Comparison of ENCODE assay signal across 1 cellular context in genomic region chr5:36369092-36369737, GRCh38.
TF ChIP-seq lines count a peak whose summit lies in the region.

No MANE protein-coding gene starts in this region.

TF ChIP-seq in HEK293, 187 proteins besides CTCF, POLR2A, EP300 and RAD21 (continued from another document):
- TF ChIP-seq PRDM10 (tag by site-specific recombination; IDR thresholded peaks at IDR 0.05) (0 out of 2 replicates have a peak, but pooled peaks have one; percentile 22), TSHZ1 (tag by site-specific recombination; IDR thresholded peaks at IDR 0.05; ENCODE audit: borderline replicate concordance) (0 out of 2 replicates have a peak, but pooled peaks have one; percentile 60), GLIS1 (tag by site-specific recombination; IDR thresholded peaks at IDR 0.05) (peak; percentile 51; the same call in 1 of the 2 replicates), ZNF660 (tag by site-specific recombination; IDR thresholded peaks at IDR 0.05) (0 out of 2 replicates have a peak, but pooled peaks have one; percentile 45), GLI4 (tag by site-specific recombination; IDR thresholded peaks at IDR 0.05) (no peak), PRDM4 (tag by site-specific recombination; IDR thresholded peaks at IDR 0.05) (0 out of 2 replicates have a peak, but pooled peaks have one; percentile 8), FEZF1 (tag by site-specific recombination; IDR thresholded peaks at IDR 0.05) (peak; percentile 93), OVOL3 (tag by site-specific recombination; IDR thresholded peaks at IDR 0.05) (peak; percentile 59; the same call in 1 of the 2 replicates), WT1 (tag by site-specific recombination; IDR thresholded peaks at IDR 0.05) (peak; percentile 87; the same call in 1 of the 2 replicates), ZNF629 (tag by site-specific recombination; IDR thresholded peaks at IDR 0.05) (peak; percentile 33; the same call in 1 of the 2 replicates), ZNF354C (tag by site-specific recombination; IDR thresholded peaks at IDR 0.05; ENCODE audit: borderline replicate concordance, low read depth) (no peak), OSR2 (tag by site-specific recombination; IDR thresholded peaks at IDR 0.05) (peak; percentile 67; the same call in 1 of the 2 replicates)
